Comparison of ENCODE assay signal across 32 cellular contexts in genomic region chr2:202583709-202584219, GRCh38.
"Had no signal": no experiment of that assay in that cellular context is flagged by ENCODE, and none has a peak within 500 bp of the region (broad histone marks: within the 10 kb centered on the region; RNA-seq: fewer than 3 reads in every experiment).

No MANE protein-coding gene starts in this region.

- H3K27me3 ChIP-seq: ascending aorta, breast epithelium, cardiac muscle cell, esophagus muscularis mucosa, foreskin keratinocyte, gastrocnemius medialis had no signal

- H3K4me3 ChIP-seq: ascending aorta, breast epithelium, cardiac muscle cell, esophagus muscularis mucosa, gastrocnemius medialis had no signal

- H3K36me3 ChIP-seq: ascending aorta, breast epithelium, cardiac muscle cell, esophagus muscularis mucosa, gastrocnemius medialis, WERI-Rb-1 had no signal

- H3K4me1 ChIP-seq: breast epithelium, foreskin keratinocyte had no signal

- DNase-seq: activated B cell treated with CpG ODN at 0.5 μM for 24 hours; activated CD4-positive, alpha-beta T cell treated with anti-CD3 and anti-CD28 coated beads for 48 hours; activated CD4-positive, alpha-beta T cell treated with anti-CD3 and anti-CD28 coated beads, Interleukin-2, amount 50 U/mL, for 1 hour; activated CD4-positive, alpha-beta T cell treated with anti-CD3 and anti-CD28 coated beads, Interleukin-2, amount 50 U/mL, for 48 hours; activated CD8-positive, alpha-beta memory T cell treated with anti-CD3 and anti-CD28 coated beads for 24 hours; activated CD8-positive, alpha-beta T cell treated with anti-CD3 and anti-CD28 coated beads for 36 hours; activated effector memory CD4-positive, alpha-beta T cell treated with Interleukin-2 at 50 U/mL for 16 hours; activated gamma-delta T cell treated with Interleukin-2 at 50 U/mL for 16 hours; activated naive CD4-positive, alpha-beta T cell treated with anti-CD3 and anti-CD28 coated beads, Interleukin-2, amount 50 U/mL, for 16 hours; activated naive CD4-positive, alpha-beta T cell treated with Interleukin-2 at 50 U/mL for 16 hours; activated naive CD8-positive, alpha-beta T cell treated with anti-CD3 and anti-CD28 coated beads, Interleukin-2, amount 10 ng/mL, durations not matched to agents 7 days and 5 days; activated T-cell treated with anti-CD3 and anti-CD28 coated beads, Interleukin-2, amount 50 U/mL, for 4 hours; central memory CD4-positive, alpha-beta T cell; cerebellar nuclear complex; cortex of kidney; dermis blood vessel endothelial cell; effector CD4-positive, alpha-beta T cell; effector memory CD8-positive, alpha-beta T cell; erythroblast; foreskin keratinocyte; gastrocnemius medialis; glutamatergic neuron; T-helper 1 cell; T-helper 17 cell; T1000; WERI-Rb-1 had no signal

- H3K9me3 ChIP-seq: breast epithelium, gastrocnemius medialis had no signal

- ATAC-seq: activated CD4-positive, CD25-positive, alpha-beta regulatory T cell treated with anti-CD3 and anti-CD28 coated beads, Interleukin-2, amount 50 U/mL, for 24 hours; activated CD8-positive, alpha-beta T cell treated with anti-CD3 and anti-CD28 coated beads for 36 hours; activated T-cell treated with anti-CD3 and anti-CD28 coated beads, Interleukin-2, amount 50 U/mL, for 4 hours; activated T-helper 17 cell treated with anti-CD3 and anti-CD28 coated beads, Interleukin-2, amount 50 U/mL, for 72 hours; effector memory CD8-positive, alpha-beta T cell; foreskin keratinocyte; gastrocnemius medialis; T-helper 17 cell had no signal

- H3K27ac ChIP-seq: ascending aorta, breast epithelium, cardiac muscle cell, esophagus muscularis mucosa, foreskin keratinocyte, gastrocnemius medialis, WERI-Rb-1 had no signal
